In the genomic region with DNA sequence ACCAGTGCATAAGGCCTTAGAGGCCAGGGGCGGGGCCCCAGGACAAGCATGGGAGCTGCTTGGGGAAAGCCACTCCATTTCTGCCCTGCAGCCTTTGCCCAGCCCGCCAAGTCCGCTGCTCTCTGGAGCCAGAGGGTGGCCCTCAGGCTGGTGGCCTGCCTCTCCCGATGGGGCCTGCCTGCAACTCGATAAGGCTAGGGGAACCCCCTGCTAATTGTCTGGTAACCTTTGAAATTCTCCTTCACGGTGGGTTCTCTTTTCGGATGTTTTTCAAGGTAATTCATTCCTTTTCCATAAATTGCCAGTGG, we compare ENCODE assay signal across 19 cellular contexts.
DNase-seq lines count a peak whose midpoint lies in the region; ATAC-seq and TF ChIP-seq lines count a peak whose summit lies in the region.
"Had no signal": no experiment of that assay in that cellular context is flagged by ENCODE, and none has a peak within 500 bp of the region (broad histone marks: within the 10 kb centered on the region; RNA-seq: fewer than 3 reads in every experiment).

No MANE protein-coding gene starts in this region.

- TF ChIP-seq EP300 in SK-N-SH (IDR thresholded peaks at IDR 0.05; ENCODE audit: borderline replicate concordance in 1 of 2, low read depth in 1 of 2, low read length in 1 of 2), result no peak

- H3K79me2 ChIP-seq in SK-N-SH (ENCODE audit: insufficient read depth) (peaks cover 72% of the 10 kb centered on the region), hepatocyte (peaks cover 56% of the 10 kb centered on the region), smooth muscle cell (ENCODE audit: low read depth) (peaks cover 35% of the 10 kb centered on the region)

- H3K9ac ChIP-seq in SK-N-SH, result peak overlapping the region; percentile 13; the same call in 1 of the 2 replicates
- H3K9ac ChIP-seq in smooth muscle cell (ENCODE audit: low read depth), result no peak overlapping the region
- H3K9ac ChIP-seq: KMS-11 had no signal

- POLR2A ChIA-PET in SK-N-SH (lab: Yijun Ruan, JAX), result no interaction called here

- no peaks in the 10 kb centered on the region for H3K27me3 ChIP-seq in SK-N-SH (ENCODE audit: insufficient read depth)
- H3K27me3 ChIP-seq in SJSA1 (replicated peaks), result no peaks in the 10 kb centered on the region
- H3K27me3 ChIP-seq in hepatocyte, result no peaks in the 10 kb centered on the region
- no peaks in the 10 kb centered on the region for H3K27me3 ChIP-seq in uterus
- H3K27me3 ChIP-seq in smooth muscle cell (ENCODE audit: low read depth), result no peaks in the 10 kb centered on the region

- H2AFZ ChIP-seq in SK-N-SH (ENCODE audit: low read depth) (no peak overlapping the region), hepatocyte (no peak overlapping the region), smooth muscle cell (ENCODE audit: low read depth) (no peak overlapping the region)

- H3K4me1 ChIP-seq in SK-N-SH (ENCODE audit: control insufficient read depth in 1 of 2, insufficient read depth in 2 of 2, low read depth in 1 of 2, low read length in 1 of 2) (peaks cover 22 to 89% of the 10 kb centered on the region in 2 experiments), SJSA1 (replicated peaks) (peaks cover 88% of the 10 kb centered on the region), hepatocyte (ENCODE audit: insufficient read depth) (peaks cover 42% of the 10 kb centered on the region), uterus (peaks cover 21 to 40% of the 10 kb centered on the region in 2 donors), smooth muscle cell (ENCODE audit: low read depth) (peaks cover 14% of the 10 kb centered on the region)

- WGBS in SK-N-SH (ENCODE audit: low lambda C conversion rate), result 87% methylated on average over 7 of the region's 7 CpGs
- 68% methylated on average over 7 of the region's 7 CpGs for WGBS in hepatocyte (ENCODE audit: low lambda C conversion rate, missing lambda C conversion rate)
- WGBS in smooth muscle cell (ENCODE audit: low lambda C conversion rate), result 90% methylated on average over 7 of the region's 7 CpGs

- H3F3A ChIP-seq in SK-N-SH (replicated peaks; ENCODE audit: insufficient read depth), result peaks cover 19% of the 10 kb centered on the region
- H3F3A ChIP-seq in smooth muscle cell (ENCODE audit: low read depth), result no peaks in the 10 kb centered on the region

- ATAC-seq in SK-N-SH treated with all-trans-retinoic acid at 6 μM for 48 hours, result no peak
- no peak for ATAC-seq in GM18861 (IDR thresholded peaks at IDR 0.05; ENCODE audit: unreplicated experiment)
- ATAC-seq in GM19351 (IDR thresholded peaks at IDR 0.05; ENCODE audit: unreplicated experiment), result no peak
- ATAC-seq: HCT116, Right ventricle myocardium inferior had no signal

- H4K20me1 ChIP-seq in SK-N-SH (ENCODE audit: insufficient read depth) (no peaks in the 10 kb centered on the region; the same call in 1 of the 2 replicates), hepatocyte (ENCODE audit: insufficient read depth, poor library complexity, severe bottlenecking) (peaks cover 79% of the 10 kb centered on the region), smooth muscle cell (ENCODE audit: low read depth) (peaks cover 97% of the 10 kb centered on the region)

- TF ChIP-seq CTCF in SK-N-SH (IDR thresholded peaks at IDR 0.05) (no peak), hepatocyte (IDR thresholded peaks at IDR 0.05; ENCODE audit: poor library complexity) (no peak), uterus (IDR thresholded peaks at IDR 0.05) (no peak), smooth muscle cell (IDR thresholded peaks at IDR 0.05; ENCODE audit: borderline replicate concordance, insufficient read depth, poor library complexity, severe bottlenecking) (no peak)

- H3K4me3 ChIP-seq in SK-N-SH (ENCODE audit: low read depth in 2 of 2, low read length in 1 of 2) (no peak overlapping the region), SJSA1 (no peak overlapping the region), hepatocyte (no peak overlapping the region), uterus (no peak overlapping the region), smooth muscle cell (no peak overlapping the region)

- intact Hi-C loops in uterus (cut with DNase I; ENCODE audit: low total_unique reads), result no loop called here

- H3K9me3 ChIP-seq in SK-N-SH (no peaks in the 10 kb centered on the region), SJSA1 (replicated peaks) (no peaks in the 10 kb centered on the region), hepatocyte (ENCODE audit: low read depth) (no peaks in the 10 kb centered on the region), uterus (no peaks in the 10 kb centered on the region), smooth muscle cell (replicated peaks; ENCODE audit: low read depth) (no peaks in the 10 kb centered on the region)

- H3K36me3 ChIP-seq in SK-N-SH (replicated peaks in 1 of 2; ENCODE audit: control insufficient read depth in 1 of 2, insufficient read depth in 2 of 2, low read length in 1 of 2) (peaks cover 7 to 31% of the 10 kb centered on the region in 2 experiments), SJSA1 (peaks cover 67% of the 10 kb centered on the region), hepatocyte (replicated peaks; ENCODE audit: insufficient read depth, low read depth) (no peaks in the 10 kb centered on the region), uterus (no peaks in the 10 kb centered on the region), smooth muscle cell (ENCODE audit: low read depth) (no peaks in the 10 kb centered on the region)

- DNase-seq in SK-N-SH (no peak), SJSA1 (ENCODE audit: low read depth in 1 of 2, low spot score in 2 of 2) (no peak), hepatocyte (ENCODE audit: low spot score) (peak; percentile 50), uterus (no peak), smooth muscle cell (lab: John Stamatoyannopoulos, UW; ENCODE audit: unreplicated experiment) (no peak)
- DNase-seq: CD8-positive, alpha-beta memory T cell; DMS79; NCI-H1048; NCI-H1436 treated with DMSO at 0.1 percent for 48 hours; NCI-H2029 treated with DMSO at 0.1 percent for 48 hours; NCI-H510A treated with DMSO at 0.1 percent for 48 hours; NCI-H82 had no signal

- H3K9me2 ChIP-seq in SK-N-SH, result no peaks in the 10 kb centered on the region
- no peaks in the 10 kb centered on the region for H3K9me2 ChIP-seq in hepatocyte (replicated peaks; ENCODE audit: insufficient read depth)

- H3K27ac ChIP-seq in SK-N-SH (ENCODE audit: low read depth in 2 of 2, low read length in 1 of 2) (peak overlapping the region in 1 of 2 experiments; percentile 59; a peak in 2 of 4 replicates), SJSA1 (peak overlapping the region; percentile 63), hepatocyte (peak overlapping the region; percentile 76), uterus (peak overlapping the region; percentile 38 to 44), smooth muscle cell (ENCODE audit: low read depth) (no peak overlapping the region)
- H3K27ac ChIP-seq: 22Rv1, KMS-11 had no signal

- no peak for TF ChIP-seq POLR2A in uterus (IDR thresholded peaks at IDR 0.05)

- CTCF ChIA-PET in SK-N-SH (lab: Yijun Ruan, JAX), result interaction anchor here (0.6 to 3.4 kb wide), 5 partner anchors 16 to 226 kb away, joined by 3 to 22 read pairs (median 3); no protein-coding TSS in a partner anchor

- no peak overlapping the region for H3K4me2 ChIP-seq in SK-N-SH
- H3K4me2 ChIP-seq in hepatocyte, result peak overlapping the region; percentile 56
- H3K4me2 ChIP-seq in smooth muscle cell, result no peak overlapping the region
- H3K4me2 ChIP-seq: KMS-11 had no signal

- no peak for TF ChIP-seq RAD21 in SK-N-SH (IDR thresholded peaks at IDR 0.05; ENCODE audit: low read length)

TF ChIP-seq in SK-N-SH, 30 proteins besides CTCF, POLR2A, EP300 and RAD21 (continues in another document):
- TF ChIP-seq NFIC (IDR thresholded peaks at IDR 0.05; ENCODE audit: borderline replicate concordance) (no peak), FOXM1 (IDR thresholded peaks at IDR 0.05; ENCODE audit: low read depth) (no peak), MXI1 (IDR thresholded peaks at IDR 0.05; ENCODE audit: low read depth, low read length) (no peak), GATA2 (CRISPR knock-in tag; IDR thresholded peaks at IDR 0.05) (no peak), SMC3 (IDR thresholded peaks at IDR 0.05; ENCODE audit: low read depth, low read length) (no peak), TCF12 (IDR thresholded peaks at IDR 0.05) (no peak), JUND (IDR thresholded peaks at IDR 0.05) (no peak), MEF2A (IDR thresholded peaks at IDR 0.05; ENCODE audit: borderline replicate concordance, low read depth) (no peak), YY1 (IDR thresholded peaks at IDR 0.05; ENCODE audit: low read depth) (no peak)
- TF ChIP-seq, protein P1, sequence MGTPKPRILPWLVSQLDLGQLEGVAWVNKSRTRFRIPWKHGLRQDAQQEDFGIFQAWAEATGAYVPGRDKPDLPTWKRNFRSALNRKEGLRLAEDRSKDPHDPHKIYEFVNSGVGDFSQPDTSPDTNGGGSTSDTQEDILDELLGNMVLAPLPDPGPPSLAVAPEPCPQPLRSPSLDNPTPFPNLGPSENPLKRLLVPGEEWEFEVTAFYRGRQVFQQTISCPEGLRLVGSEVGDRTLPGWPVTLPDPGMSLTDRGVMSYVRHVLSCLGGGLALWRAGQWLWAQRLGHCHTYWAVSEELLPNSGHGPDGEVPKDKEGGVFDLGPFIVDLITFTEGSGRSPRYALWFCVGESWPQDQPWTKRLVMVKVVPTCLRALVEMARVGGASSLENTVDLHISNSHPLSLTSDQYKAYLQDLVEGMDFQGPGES (IDR thresholded peaks at IDR 0.05; ENCODE audit: low read depth, low read length), result no peak

TF ChIP-seq in SK-N-SH treated with all-trans-retinoic acid at 6 μM for 48 hours, 23 proteins besides CTCF, POLR2A, EP300 and RAD21 (continues in another document):
- TF ChIP-seq, protein P2, sequence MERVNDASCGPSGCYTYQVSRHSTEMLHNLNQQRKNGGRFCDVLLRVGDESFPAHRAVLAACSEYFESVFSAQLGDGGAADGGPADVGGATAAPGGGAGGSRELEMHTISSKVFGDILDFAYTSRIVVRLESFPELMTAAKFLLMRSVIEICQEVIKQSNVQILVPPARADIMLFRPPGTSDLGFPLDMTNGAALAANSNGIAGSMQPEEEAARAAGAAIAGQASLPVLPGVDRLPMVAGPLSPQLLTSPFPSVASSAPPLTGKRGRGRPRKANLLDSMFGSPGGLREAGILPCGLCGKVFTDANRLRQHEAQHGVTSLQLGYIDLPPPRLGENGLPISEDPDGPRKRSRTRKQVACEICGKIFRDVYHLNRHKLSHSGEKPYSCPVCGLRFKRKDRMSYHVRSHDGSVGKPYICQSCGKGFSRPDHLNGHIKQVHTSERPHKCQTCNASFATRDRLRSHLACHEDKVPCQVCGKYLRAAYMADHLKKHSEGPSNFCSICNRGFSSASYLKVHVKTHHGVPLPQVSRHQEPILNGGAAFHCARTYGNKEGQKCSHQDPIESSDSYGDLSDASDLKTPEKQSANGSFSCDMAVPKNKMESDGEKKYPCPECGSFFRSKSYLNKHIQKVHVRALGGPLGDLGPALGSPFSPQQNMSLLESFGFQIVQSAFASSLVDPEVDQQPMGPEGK (CRISPR knock-in tag; IDR thresholded peaks at IDR 0.05; ENCODE audit: borderline replicate concordance), result no peak
- no peak for TF ChIP-seq ZNF565 (CRISPR knock-in tag; conservative IDR thresholded peaks at IDR 0.05; ENCODE audit: low read depth)
